ENCODE assay signal across 15 cellular contexts in the genomic region with DNA sequence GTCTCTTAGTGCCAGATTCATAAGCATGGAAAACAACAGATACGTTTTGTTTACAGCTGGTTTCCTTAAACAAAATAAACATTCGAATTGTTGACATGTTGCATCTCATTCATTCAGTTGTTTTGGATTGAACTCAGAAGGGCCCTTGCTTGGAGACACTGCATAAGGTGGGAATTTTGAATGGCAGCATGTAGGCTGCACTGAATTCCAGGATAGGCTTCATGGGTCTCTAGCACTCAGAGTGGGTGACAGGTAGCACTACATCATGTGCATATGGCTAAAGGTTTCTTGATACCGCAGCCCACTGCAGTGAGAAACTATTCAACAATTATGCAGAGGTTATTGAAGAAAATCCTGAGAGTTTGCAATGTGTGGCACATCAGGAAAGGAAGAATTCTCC. TPM values are rescaled to one million over a fixed set of nuclear protein-coding genes. Genes with fewer than 3 reads are reported as not detected.
DNase-seq lines count a peak whose midpoint lies in the region; ATAC-seq, FAIRE-seq and TF ChIP-seq lines count a peak whose summit lies in the region.
"Had no signal": no experiment of that assay in that cellular context is flagged by ENCODE, and none has a peak within 500 bp of the region (broad histone marks: within the 10 kb centered on the region; RNA-seq: fewer than 3 reads in every experiment).

No MANE protein-coding gene starts in this region.

- H3K79me2 ChIP-seq in HCT116 (ENCODE audit: insufficient read depth, low read length): peaks cover 35% of the 10 kb centered on the region
- H3K79me2 ChIP-seq in astrocyte (ENCODE audit: insufficient read depth, low read length): peaks cover 40% of the 10 kb centered on the region
- H3K79me2 ChIP-seq in mesendoderm (ENCODE audit: control insufficient read depth, insufficient read depth, low read length): peaks cover 1% of the 10 kb centered on the region

- no peak overlapping the region for H3K23ac ChIP-seq in mesendoderm (ENCODE audit: low read length)

- no peak overlapping the region for H2AK5ac ChIP-seq in mesendoderm (ENCODE audit: low read length)

- H3K4ac ChIP-seq in mesendoderm (ENCODE audit: low read depth, low read length): no peak overlapping the region

- no CpG with 5 or more reads among the region's 3 CpGs for WGBS in mesendoderm (ENCODE audit: extremely low coverage, insufficient coverage, low lambda C conversion rate)

- no TSS peak for BruUV-seq in HCT116 (replicated peaks; lab: Mats Ljungman, UMichigan)

- H3K4me2 ChIP-seq in HCT116 (ENCODE audit: low read length): peak overlapping the region; percentile 91
- peak overlapping the region; percentile 97 for H3K4me2 ChIP-seq in astrocyte (ENCODE audit: low read length)
- H3K4me2 ChIP-seq in mesendoderm (ENCODE audit: low read length): no peak overlapping the region

- intact Hi-C loops in HCT116 (cut with micrococcal nuclease): loop anchor here (1.0 to 5.0 kb wide), 3 partner anchors 53 to 216 kb away; partner anchors contain the start of gene BAG2

- H3K27ac ChIP-seq in HCT116 (ENCODE audit: low read depth, low read length) (peak overlapping the region; percentile 99; the same call in 1 of the 2 replicates), astrocyte (ENCODE audit: low read depth, low read length) (no peak overlapping the region), mesendoderm (ENCODE audit: low read depth, low read length) (no peak overlapping the region)
- H3K27ac ChIP-seq: cardiac muscle cell had no signal

- H2BK5ac ChIP-seq in mesendoderm (ENCODE audit: low read length): no peak overlapping the region

- H3K18ac ChIP-seq in mesendoderm (ENCODE audit: low read length): no peak overlapping the region

- no peak for TF ChIP-seq RAD21 in HCT116 (IDR thresholded peaks at IDR 0.05; ENCODE audit: low read depth)

- H3K4me3 ChIP-seq in AG10803 (ENCODE audit: low read length): peak overlapping the region; percentile 92
- H3K4me3 ChIP-seq in HCT116 (replicated peaks in 1 of 2; ENCODE audit: low read depth in 1 of 2, low read length in 2 of 2): peak overlapping the region in 1 of 2 experiments; percentile 92; a peak in 3 of 4 replicates
- peak overlapping the region; percentile 94 for H3K4me3 ChIP-seq in astrocyte (ENCODE audit: insufficient read depth, low read depth, low read length)
- H3K4me3 ChIP-seq in mesendoderm (ENCODE audit: low read length): no peak overlapping the region
- H3K4me3 ChIP-seq: cardiac muscle cell had no signal

- POLR2A ChIA-PET in HCT116 (lab: Charles Lee): no interaction called here

- H3K4me1 Mint-ChIP-seq in astrocyte (ENCODE audit: low read depth, unreplicated experiment): peaks cover 11% of the 10 kb centered on the region

- no peaks in the 10 kb centered on the region for H3K27me3 Mint-ChIP-seq in astrocyte (ENCODE audit: low read depth, unreplicated experiment)

- DNase-seq in AG10803 (ENCODE audit: low read depth) (no peak), HCT116 (ENCODE audit: low read depth, low spot score) (no peak), astrocyte (ENCODE audit: low read depth) (no peak), mesendoderm (peak; percentile 28), GM12891 (ENCODE audit: insufficient read length, low spot score) (no peak), NAMALWA (ENCODE audit: low spot score) (no peak)
- DNase-seq: activated CD4-positive, alpha-beta T cell treated with anti-CD3 and anti-CD28 coated beads for 1 hour; effector memory CD8-positive, alpha-beta T cell; NCI-H2029 had no signal

- H3K9ac ChIP-seq in HCT116 (ENCODE audit: low read length): peak overlapping the region; percentile 66; the same call in 1 of the 2 replicates
- peak overlapping the region; percentile 96 for H3K9ac ChIP-seq in astrocyte (ENCODE audit: low read length)
- no peak overlapping the region for H3K9ac ChIP-seq in mesendoderm (ENCODE audit: low read length)

- H3K36me3 Mint-ChIP-seq in astrocyte (ENCODE audit: low read depth, unreplicated experiment): peaks cover 4% of the 10 kb centered on the region
- H3K36me3 Mint-ChIP-seq: activated naive CD4-positive, alpha-beta T cell treated with anti-CD3 and anti-CD28 coated beads, Interleukin-2, amount 50 U/mL, for 24 hours had no signal

- no peaks in the 10 kb centered on the region for H3K9me3 ChIP-seq in HCT116 (ENCODE audit: control insufficient read depth in 1 of 2, insufficient read depth in 1 of 2, low read depth in 1 of 2, low read length in 2 of 2)
- no peaks in the 10 kb centered on the region for H3K9me3 ChIP-seq in astrocyte (ENCODE audit: insufficient read depth, low read depth, low read length)

- no peaks in the 10 kb centered on the region for H3K79me1 ChIP-seq in mesendoderm (ENCODE audit: low read length)

- H2AFZ ChIP-seq in HCT116 (ENCODE audit: low read depth, low read length, poor library complexity, severe bottlenecking) (no peak overlapping the region), astrocyte (ENCODE audit: low read depth, low read length) (no peak overlapping the region)

- no peak overlapping the region for H2BK120ac ChIP-seq in mesendoderm (ENCODE audit: low read depth, low read length)

- ATAC-seq in HCT116 (no peak), GM18520 (IDR thresholded peaks at IDR 0.05; ENCODE audit: unreplicated experiment) (no peak), HG02840 (IDR thresholded peaks at IDR 0.05; ENCODE audit: low FRiP score, unreplicated experiment) (no peak)

- no peak overlapping the region for H4K8ac ChIP-seq in mesendoderm (ENCODE audit: low read depth, low read length)

- no peak overlapping the region for H4K5ac ChIP-seq in mesendoderm (ENCODE audit: low read length)

- H3K36me3 ChIP-seq in HCT116 (ENCODE audit: control insufficient read depth in 1 of 2, insufficient read depth in 2 of 2, low read length in 2 of 2): peaks cover 0 to 15% of the 10 kb centered on the region in 2 experiments; a peak in 2 of 4 replicates
- peaks cover 2% of the 10 kb centered on the region for H3K36me3 ChIP-seq in astrocyte (ENCODE audit: insufficient read depth, low read length)
- no peaks in the 10 kb centered on the region for H3K36me3 ChIP-seq in mesendoderm (ENCODE audit: control insufficient read depth, insufficient read depth, low read length)
- H3K36me3 ChIP-seq: cardiac muscle cell had no signal

- no peak overlapping the region for H2BK15ac ChIP-seq in mesendoderm (replicated peaks; ENCODE audit: low read depth)

- H3K9me3 Mint-ChIP-seq in astrocyte (ENCODE audit: unreplicated experiment): no peaks in the 10 kb centered on the region
- H3K9me3 Mint-ChIP-seq: activated naive CD4-positive, alpha-beta T cell treated with anti-CD3 and anti-CD28 coated beads, Interleukin-2, amount 50 U/mL, for 24 hours; effector memory CD8-positive, alpha-beta T cell; stimulated activated naive B cell treated with anti-CD40 and anti-IgM and Interleukin-4, amounts not matched to agents 10 μg/mL and 1 μg/mL and 100 μg/mL, for 72 hours had no signal

- H3K9me2 ChIP-seq in HCT116 (ENCODE audit: insufficient read depth): no peaks in the 10 kb centered on the region

- peak; percentile 10; the same call in 1 of the 2 replicates for TF ChIP-seq CTCF in AG10803 (conservative IDR thresholded peaks at IDR 0.05; ENCODE audit: low read length)
- TF ChIP-seq CTCF in HCT116 (IDR thresholded peaks at IDR 0.05 in 2 of 3, conservative IDR thresholded peaks at IDR 0.05 in 1 of 3; ENCODE audit: borderline replicate concordance in 1 of 3, insufficient read depth in 1 of 3, low read depth in 2 of 3, low read length in 2 of 3): peak in 1 of 3 experiments; percentile 24; a peak in 2 of 6 replicates
- TF ChIP-seq CTCF in astrocyte (IDR thresholded peaks at IDR 0.05; ENCODE audit: insufficient read depth, low read depth, low read length): no peak

- CTCF ChIA-PET in HCT116 (lab: Charles Lee): interaction anchor here (1.5 kb wide), 1 partner anchor 54 kb away, joined by 4 read pairs; no protein-coding TSS in a partner anchor

- H3K4me1 ChIP-seq in HCT116 (ENCODE audit: control insufficient read depth in 1 of 2, insufficient read depth in 2 of 2, low read length in 2 of 2) (peaks cover 15 to 61% of the 10 kb centered on the region in 2 experiments), astrocyte (ENCODE audit: insufficient read depth, low read length) (peaks cover 44% of the 10 kb centered on the region), mesendoderm (ENCODE audit: control insufficient read depth, low read depth, low read length) (no peaks in the 10 kb centered on the region)

- RAD21 ChIA-PET in HCT116 (lab: Charles Lee; ENCODE audit: low non-redundant PET in 1 of 2, low total read pairs in 2 of 2, uncharacterized antibody in 2 of 2, unreplicated experiment in 2 of 2): no interaction called here

- no peak overlapping the region for H3K27ac Mint-ChIP-seq in astrocyte (ENCODE audit: unreplicated experiment)
- H3K27ac Mint-ChIP-seq: activated naive CD4-positive, alpha-beta T cell treated with anti-CD3 and anti-CD28 coated beads, Interleukin-2, amount 50 U/mL, for 24 hours; effector memory CD8-positive, alpha-beta T cell had no signal

- H4K20me1 ChIP-seq in HCT116 (ENCODE audit: insufficient read depth): no peaks in the 10 kb centered on the region
- peaks cover 8% of the 10 kb centered on the region for H4K20me1 ChIP-seq in astrocyte (ENCODE audit: insufficient read depth, low read length)

- H3K27me3 ChIP-seq in HCT116 (ENCODE audit: insufficient read depth, low read length): no peaks in the 10 kb centered on the region
- no peaks in the 10 kb centered on the region for H3K27me3 ChIP-seq in astrocyte (ENCODE audit: insufficient read depth, low read length)
- H3K27me3 ChIP-seq in mesendoderm (ENCODE audit: insufficient read depth, low read length, poor library complexity): no peaks in the 10 kb centered on the region

- no peak for FAIRE-seq in astrocyte (lab: Jason Lieb, UNC)
- FAIRE-seq in GM12891 (lab: Jason Lieb, UNC): no peak

- no peak overlapping the region for H3K56ac ChIP-seq in mesendoderm (ENCODE audit: low read length)

- H3K4me3 Mint-ChIP-seq in astrocyte (ENCODE audit: unreplicated experiment): peak overlapping the region; percentile 90

- no peak for TF ChIP-seq POLR2A in HCT116 (IDR thresholded peaks at IDR 0.05; ENCODE audit: borderline replicate concordance, extremely low read depth, insufficient read depth, insufficient read length)
- no peak for TF ChIP-seq POLR2A in GM12891 (IDR thresholded peaks at IDR 0.05; ENCODE audit: low read depth, low read length)

TF ChIP-seq in HCT116, 20 proteins besides CTCF, POLR2A, EP300 and RAD21 (continues in another document):
- peak; percentile 16; the same call in 1 of the 2 replicates for TF ChIP-seq MAX (IDR thresholded peaks at IDR 0.05)

TF ChIP-seq in GM12891, 5 proteins besides CTCF, POLR2A, EP300 and RAD21:
- TF ChIP-seq PAX5 (IDR thresholded peaks at IDR 0.05; ENCODE audit: insufficient read depth, low read length, severe bottlenecking): no peak
- TF ChIP-seq POU2F2 (IDR thresholded peaks at IDR 0.05; ENCODE audit: low read depth, low read length): no peak
- no peak for TF ChIP-seq TAF1 (IDR thresholded peaks at IDR 0.05; ENCODE audit: low read depth, low read length)
- TF ChIP-seq POLR2AphosphoS5 (IDR thresholded peaks at IDR 0.05; ENCODE audit: low read depth, low read length): no peak
- TF ChIP-seq SPI1 (IDR thresholded peaks at IDR 0.05; ENCODE audit: low read depth, low read length): no peak

RNA-seq across cellular contexts. Expression of gene BEND6, which starts 1.6 kb away (rescaled TPM):
- 4.0 TPM for total RNA-seq in HCT116 (2021; ENCODE audit: unreplicated experiment)
- polyA plus RNA-seq in HCT116 (2012): 0.69 and 1.3 TPM in 2 replicates
- total RNA-seq in astrocyte: 8.3 and 10.4 TPM in 2 replicates
- 4.5 TPM for polyA plus RNA-seq in mesendoderm (2013, experiment 1 of 2)
- 5.0 TPM for polyA plus RNA-seq in mesendoderm (2013, experiment 2 of 2)
- 0.30 TPM for polyA plus RNA-seq in GM12891 (2012; ENCODE audit: low read depth, missing spikeins)
- total RNA-seq: lung microvascular endothelial cell had no signal
